ENCODE assay signal across 1 cellular context in the genomic region with DNA sequence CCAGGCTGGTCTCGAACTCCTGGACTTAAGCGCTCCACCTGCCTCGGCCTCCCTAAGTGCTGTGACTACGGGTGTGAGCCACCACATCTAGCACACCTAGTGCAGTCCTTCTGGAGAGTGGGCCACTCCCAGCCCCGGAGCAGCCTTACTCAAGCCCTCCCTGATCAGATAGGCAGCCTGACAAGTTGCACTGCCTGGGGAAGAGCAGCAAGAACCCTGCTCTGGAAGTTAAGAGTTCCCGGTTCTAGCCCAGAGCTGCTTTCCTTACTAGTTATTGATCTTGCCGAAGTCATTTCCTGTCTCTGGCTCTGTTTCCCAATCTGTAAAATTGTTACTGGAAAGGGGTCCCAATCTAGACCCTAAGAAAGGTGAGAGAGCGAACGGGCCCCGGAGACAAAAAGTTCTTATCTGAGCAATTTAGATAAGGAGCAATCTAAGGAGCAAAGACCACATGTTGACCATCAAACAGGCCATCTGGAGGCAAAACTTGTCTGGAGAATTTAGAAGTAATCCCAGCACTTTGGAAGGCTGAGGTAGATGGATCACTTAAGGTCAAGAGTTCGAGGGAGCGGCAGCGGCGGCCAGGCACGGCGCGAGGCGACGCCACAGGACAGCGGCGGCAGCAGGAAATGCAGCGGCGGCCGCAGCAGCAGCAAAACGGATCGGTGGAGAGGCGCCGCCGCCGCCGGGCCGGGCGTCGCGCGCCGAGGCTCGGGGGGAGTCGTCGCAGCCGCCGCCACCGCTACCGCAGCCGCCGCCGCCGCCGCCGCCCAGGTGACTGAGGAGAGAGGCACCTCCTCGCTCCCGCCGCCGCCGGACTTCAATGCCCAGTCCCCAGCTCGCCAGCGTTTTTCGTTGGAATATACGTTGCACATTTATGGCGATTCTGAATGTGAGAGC.
TF ChIP-seq lines count a peak whose summit lies in the region.

No MANE protein-coding gene starts in this region.

TF ChIP-seq in HepG2, 621 proteins besides CTCF, POLR2A, EP300 and RAD21 (continued from another document and continues in another):
- TF ChIP-seq ZNF564 (CRISPR knock-in tag; IDR thresholded peaks at IDR 0.05) (peak; percentile 54; the same call in 1 of the 2 replicates), ZNF468 (CRISPR knock-in tag; IDR thresholded peaks at IDR 0.05) (0 out of 2 replicates have a peak, but pooled peaks have one; percentile 10), CHD4 (IDR thresholded peaks at IDR 0.05; ENCODE audit: borderline replicate concordance, low read length) (peak; percentile 87), ZNF687 (CRISPR knock-in tag; IDR thresholded peaks at IDR 0.05) (peak; percentile 69), ZFP91 (CRISPR knock-in tag; IDR thresholded peaks at IDR 0.05; ENCODE audit: borderline replicate concordance) (peak; percentile 63; the same call in 1 of the 2 replicates), RXRA (CRISPR knock-in tag; IDR thresholded peaks at IDR 0.05) (peak; percentile 88), ZNF318 (CRISPR knock-in tag; IDR thresholded peaks at IDR 0.05) (no peak), RXRB (CRISPR knock-in tag; IDR thresholded peaks at IDR 0.05; ENCODE audit: borderline replicate concordance) (peak; percentile 69), ZNF484 (CRISPR knock-in tag; IDR thresholded peaks at IDR 0.05; ENCODE audit: borderline replicate concordance, low read depth) (no peak), KDM5A (IDR thresholded peaks at IDR 0.05; ENCODE audit: borderline replicate concordance, low read length) (no peak), ZFAT (CRISPR knock-in tag; conservative IDR thresholded peaks at IDR 0.05) (no peak), KAT7 (CRISPR knock-in tag; IDR thresholded peaks at IDR 0.05; ENCODE audit: borderline replicate concordance) (peak; percentile 74), ZNF557 (CRISPR knock-in tag; IDR thresholded peaks at IDR 0.05) (no peak), BCL6 (CRISPR knock-in tag; IDR thresholded peaks at IDR 0.05) (no peak; the same call in 1 of the 2 replicates), ZNF761 (CRISPR knock-in tag; conservative IDR thresholded peaks at IDR 0.05) (peak; percentile 75), ZNF276 (CRISPR knock-in tag; IDR thresholded peaks at IDR 0.05; ENCODE audit: low read depth) (0 out of 2 replicates have a peak, but pooled peaks have one; percentile 25), ZBTB8A (CRISPR knock-in tag; IDR thresholded peaks at IDR 0.05; ENCODE audit: borderline replicate concordance, low read depth) (0 out of 2 replicates have a peak, but pooled peaks have one; percentile 20), ZNF274 (CRISPR knock-in tag; IDR thresholded peaks at IDR 0.05) (0 out of 2 replicates have a peak, but pooled peaks have one; percentile 4), KLF15 (CRISPR knock-in tag; IDR thresholded peaks at IDR 0.05; ENCODE audit: borderline replicate concordance) (0 out of 2 replicates have a peak, but pooled peaks have one; percentile 10), MIER2 (CRISPR knock-in tag; IDR thresholded peaks at IDR 0.05) (0 out of 2 replicates have a peak, but pooled peaks have one; percentile 32)
- TF ChIP-seq, protein P1, sequence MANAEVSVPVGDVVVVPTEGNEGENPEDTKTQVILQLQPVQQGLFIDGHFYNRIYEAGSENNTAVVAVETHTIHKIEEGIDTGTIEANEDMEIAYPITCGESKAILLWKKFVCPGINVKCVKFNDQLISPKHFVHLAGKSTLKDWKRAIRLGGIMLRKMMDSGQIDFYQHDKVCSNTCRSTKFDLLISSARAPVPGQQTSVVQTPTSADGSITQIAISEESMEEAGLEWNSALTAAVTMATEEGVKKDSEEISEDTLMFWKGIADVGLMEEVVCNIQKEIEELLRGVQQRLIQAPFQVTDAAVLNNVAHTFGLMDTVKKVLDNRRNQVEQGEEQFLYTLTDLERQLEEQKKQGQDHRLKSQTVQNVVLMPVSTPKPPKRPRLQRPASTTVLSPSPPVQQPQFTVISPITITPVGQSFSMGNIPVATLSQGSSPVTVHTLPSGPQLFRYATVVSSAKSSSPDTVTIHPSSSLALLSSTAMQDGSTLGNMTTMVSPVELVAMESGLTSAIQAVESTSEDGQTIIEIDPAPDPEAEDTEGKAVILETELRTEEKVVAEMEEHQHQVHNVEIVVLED (CRISPR knock-in tag; IDR thresholded peaks at IDR 0.05; ENCODE audit: borderline replicate concordance): no peak
- TF ChIP-seq, protein P2, sequence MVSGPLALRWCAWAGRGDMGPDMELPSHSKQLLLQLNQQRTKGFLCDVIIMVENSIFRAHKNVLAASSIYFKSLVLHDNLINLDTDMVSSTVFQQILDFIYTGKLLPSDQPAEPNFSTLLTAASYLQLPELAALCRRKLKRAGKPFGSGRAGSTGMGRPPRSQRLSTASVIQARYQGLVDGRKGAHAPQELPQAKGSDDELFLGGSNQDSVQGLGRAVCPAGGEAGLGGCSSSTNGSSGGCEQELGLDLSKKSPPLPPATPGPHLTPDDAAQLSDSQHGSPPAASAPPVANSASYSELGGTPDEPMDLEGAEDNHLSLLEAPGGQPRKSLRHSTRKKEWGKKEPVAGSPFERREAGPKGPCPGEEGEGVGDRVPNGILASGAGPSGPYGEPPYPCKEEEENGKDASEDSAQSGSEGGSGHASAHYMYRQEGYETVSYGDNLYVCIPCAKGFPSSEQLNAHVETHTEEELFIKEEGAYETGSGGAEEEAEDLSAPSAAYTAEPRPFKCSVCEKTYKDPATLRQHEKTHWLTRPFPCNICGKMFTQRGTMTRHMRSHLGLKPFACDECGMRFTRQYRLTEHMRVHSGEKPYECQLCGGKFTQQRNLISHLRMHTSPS (CRISPR knock-in tag; IDR thresholded peaks at IDR 0.05; ENCODE audit: low read depth): 0 out of 2 replicates have a peak, but pooled peaks have one; percentile 6
- TF ChIP-seq, protein P3, sequence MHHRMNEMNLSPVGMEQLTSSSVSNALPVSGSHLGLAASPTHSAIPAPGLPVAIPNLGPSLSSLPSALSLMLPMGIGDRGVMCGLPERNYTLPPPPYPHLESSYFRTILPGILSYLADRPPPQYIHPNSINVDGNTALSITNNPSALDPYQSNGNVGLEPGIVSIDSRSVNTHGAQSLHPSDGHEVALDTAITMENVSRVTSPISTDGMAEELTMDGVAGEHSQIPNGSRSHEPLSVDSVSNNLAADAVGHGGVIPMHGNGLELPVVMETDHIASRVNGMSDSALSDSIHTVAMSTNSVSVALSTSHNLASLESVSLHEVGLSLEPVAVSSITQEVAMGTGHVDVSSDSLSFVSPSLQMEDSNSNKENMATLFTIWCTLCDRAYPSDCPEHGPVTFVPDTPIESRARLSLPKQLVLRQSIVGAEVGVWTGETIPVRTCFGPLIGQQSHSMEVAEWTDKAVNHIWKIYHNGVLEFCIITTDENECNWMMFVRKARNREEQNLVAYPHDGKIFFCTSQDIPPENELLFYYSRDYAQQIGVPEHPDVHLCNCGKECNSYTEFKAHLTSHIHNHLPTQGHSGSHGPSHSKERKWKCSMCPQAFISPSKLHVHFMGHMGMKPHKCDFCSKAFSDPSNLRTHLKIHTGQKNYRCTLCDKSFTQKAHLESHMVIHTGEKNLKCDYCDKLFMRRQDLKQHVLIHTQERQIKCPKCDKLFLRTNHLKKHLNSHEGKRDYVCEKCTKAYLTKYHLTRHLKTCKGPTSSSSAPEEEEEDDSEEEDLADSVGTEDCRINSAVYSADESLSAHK (CRISPR knock-in tag; IDR thresholded peaks at IDR 0.05; ENCODE audit: borderline replicate concordance): no peak
